9 cellular contexts compared by ENCODE assay signal in genomic region chr2:219551412-219551811, GRCh38. TPM values are rescaled to one million over a fixed set of nuclear protein-coding genes. Genes with fewer than 3 reads are reported as not detected.
DNase-seq lines count a peak whose midpoint lies in the region; ATAC-seq and TF ChIP-seq lines count a peak whose summit lies in the region.
"Had no signal": no experiment of that assay in that cellular context is flagged by ENCODE, and none has a peak within 500 bp of the region (broad histone marks: within the 10 kb centered on the region; RNA-seq: fewer than 3 reads in every experiment).

No MANE protein-coding gene starts in this region.

- intact Hi-C loops in thyroid gland (cut with DNase I), result no loop called here

- WGBS in thyroid gland, 2 donors, result 11 to 12% methylated on average over 3 to 12 of the region's 23 CpGs

- no peak for TF ChIP-seq POLR2A in thyroid gland (IDR thresholded peaks at IDR 0.05)

- H3K4me1 ChIP-seq in thyroid gland, result peaks cover 16 to 21% of the 10 kb centered on the region in 2 donors

- ATAC-seq in HG02938 (IDR thresholded peaks at IDR 0.05; ENCODE audit: unreplicated experiment), result no peak

- no peaks in the 10 kb centered on the region for H3K36me3 ChIP-seq in thyroid gland

- H3K27ac ChIP-seq in VCaP (peak overlapping the region; percentile 68), thyroid gland (no peak overlapping the region)

- TF ChIP-seq CTCF in VCaP (conservative IDR thresholded peaks at IDR 0.05), result no peak
- no peak for TF ChIP-seq CTCF in thyroid gland (IDR thresholded peaks at IDR 0.05)

- no peaks in the 10 kb centered on the region for H3K27me3 ChIP-seq in thyroid gland

- peak; percentile 46 to 54 for DNase-seq in SHP77 (lab: John Stamatoyannopoulos, UW)
- no peak for DNase-seq in SHP77 treated with DMSO at 0.1 percent for 48 hours (lab: John Stamatoyannopoulos, UW)
- peak; percentile 61 to 75 for DNase-seq in thyroid gland
- no peak for DNase-seq in NCI-H345 treated with DMSO at 0.1 percent for 48 hours (lab: John Stamatoyannopoulos, UW; ENCODE audit: unreplicated experiment)
- DNase-seq in DMS79 treated with DMSO at 0.1 percent for 48 hours (lab: John Stamatoyannopoulos, UW), result no peak

- H3K4me3 ChIP-seq in iPS-11a (ENCODE audit: low read depth, low read length) (peak overlapping the region; percentile 63), thyroid gland (replicated peaks in 1 of 3) (peak overlapping the region in 1 of 3 donors; percentile 41)

- no peaks in the 10 kb centered on the region for H3K9me3 ChIP-seq in thyroid gland

RNA-seq across cellular contexts. Expression of gene TMEM198, which starts 7.6 kb away (rescaled TPM):
- 10 to 100 TPM in 1 of 4 donors, 1 to 10 TPM in 3; 4.6 to 10.9 (median 5.4) TPM for total RNA-seq in thyroid gland

RNA-seq across cellular contexts. Expression of gene CHPF, which starts 7.8 kb away (rescaled TPM):
- 100 to 1,000 TPM in 3 of 4 donors, 10 to 100 TPM in 1; 57.2 to 194 (median 141) TPM for total RNA-seq in thyroid gland

RNA-seq across cellular contexts. Expression of gene OBSL1, which starts 19.9 kb away (rescaled TPM):
- total RNA-seq in thyroid gland, result 100 to 1,000 TPM; 142 to 200 (median 170) TPM

RNA-seq across cellular contexts. Expression of gene INHA, which starts 20.7 kb away (rescaled TPM):
- total RNA-seq in thyroid gland, result 1 to 10 TPM in 1 of 4 donors, under 1 TPM in 2, not detected in 1; 0.50 to 1.1 (median 0.81) TPM
- total RNA-seq: CD4-positive, alpha-beta memory T cell had no signal

RNA-seq across cellular contexts. Expression of gene ASIC4, which starts 37.1 kb away (rescaled TPM):
- total RNA-seq in thyroid gland, result not detected

Comparison
In these comparisons a context has a peak if more than half of its experiments do, and no peak if none do; other contexts are left out.
1. DNase-seq: peak in SHP77 (2 of 2) and thyroid gland (2 of 2); none in SHP77 treated with DMSO at 0.1 percent for 48 hours (single experiment), NCI-H345 treated with DMSO at 0.1 percent for 48 hours (single experiment) and DMS79 treated with DMSO at 0.1 percent for 48 hours (single experiment).